ENCODE assay signal across 8 cellular contexts in the genomic region with DNA sequence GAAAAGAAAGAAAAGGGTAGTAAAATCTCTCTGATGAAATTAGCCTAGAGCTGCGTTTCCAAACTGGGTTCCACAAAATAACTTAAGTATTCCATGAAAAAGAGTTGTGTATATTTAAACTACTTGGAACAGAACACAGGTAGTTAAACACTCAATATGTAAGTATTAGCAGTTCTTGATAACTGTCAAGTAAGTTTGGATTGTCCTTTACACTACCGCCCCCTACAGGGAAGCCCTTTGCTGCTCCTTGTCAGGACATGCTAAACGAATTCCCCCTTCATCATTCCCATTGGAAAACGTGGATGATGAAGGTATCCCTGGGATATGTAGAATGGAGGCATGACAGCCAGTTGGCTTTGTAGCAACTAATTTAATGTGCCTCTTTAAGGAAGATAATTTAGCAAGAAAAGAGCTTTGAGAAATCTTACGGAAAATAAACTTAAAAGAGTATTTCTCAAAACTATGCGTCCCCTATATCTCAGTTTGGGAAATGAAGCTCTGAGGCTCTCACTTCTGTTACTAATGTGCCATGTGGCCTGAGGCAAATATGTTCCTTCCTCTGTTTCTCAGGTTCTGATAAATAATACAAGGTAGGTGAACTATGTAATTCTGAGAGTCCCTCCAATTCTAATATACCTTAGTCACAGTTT. TPM values are rescaled to one million over a fixed set of nuclear protein-coding genes. Genes with fewer than 3 reads are reported as not detected.
A peak's percentile ranks its signal among the peaks of the same experiment; 100 is the strongest.
DNase-seq lines count a peak whose midpoint lies in the region; ATAC-seq and TF ChIP-seq lines count a peak whose summit lies in the region.

No MANE protein-coding gene starts in this region.

- no peak overlapping the region for H3K27ac ChIP-seq in Panc1 (ENCODE audit: low read length)
- peak overlapping the region in 3 of 4 donors; percentile 58 to 77 (median 75) for H3K27ac ChIP-seq in gastroesophageal sphincter

- H3K36me3 ChIP-seq in Panc1 (ENCODE audit: control insufficient read depth, insufficient read depth, low read length): peaks cover 12% of the 10 kb centered on the region
- H3K36me3 ChIP-seq in gastroesophageal sphincter: peaks cover 2 to 73% of the 10 kb centered on the region in 2 donors

- CTCF ChIA-PET in Panc1 (lab: Charles Lee): interaction anchor here (0.7 to 0.8 kb wide), 3 partner anchors 24 to 160 kb away, joined by 4 to 8 read pairs (median 5); no protein-coding TSS in a partner anchor

- WGBS in gastroesophageal sphincter (ENCODE audit: low coverage in 1 of 2), 2 donors: 59 to 70% methylated on average over 6 of the region's 6 CpGs

- no peaks in the 10 kb centered on the region for H3K9me3 ChIP-seq in Panc1 (ENCODE audit: control insufficient read depth, insufficient read depth, low read depth, low read length)
- H3K9me3 ChIP-seq in gastroesophageal sphincter: no peaks in the 10 kb centered on the region

- no peak for ATAC-seq in Panc1
- ATAC-seq in activated T-helper 17 cell treated with anti-CD3 and anti-CD28 coated beads, Interleukin-2, amount 50 U/mL, for 72 hours (replicated peaks): peak; percentile 38
- no peak for ATAC-seq in gastroesophageal sphincter
- no peak for ATAC-seq in GM18505 (IDR thresholded peaks at IDR 0.05; ENCODE audit: unreplicated experiment)
- ATAC-seq in HG03175 (IDR thresholded peaks at IDR 0.05; ENCODE audit: unreplicated experiment): no peak

- H3K4me1 Mint-ChIP-seq in activated T-helper 17 cell treated with anti-CD3 and anti-CD28 coated beads, Interleukin-2, amount 50 U/mL, for 72 hours: no peaks in the 10 kb centered on the region

- H3K4me1 ChIP-seq in Panc1 (ENCODE audit: control insufficient read depth, insufficient read depth, low read length) (no peaks in the 10 kb centered on the region), gastroesophageal sphincter (peaks cover 0 to 23% (median 7%) of the 10 kb centered on the region in 3 donors)

- no TSS peak for BruUV-seq in Panc1 (replicated peaks; lab: Mats Ljungman, UMichigan)

- no peak overlapping the region for H3K4me3 ChIP-seq in GM12865 (ENCODE audit: low read depth, low read length)
- H3K4me3 ChIP-seq in Panc1 (ENCODE audit: low read depth in 2 of 2, low read length in 2 of 2): no peak overlapping the region
- no peak overlapping the region for H3K4me3 ChIP-seq in gastroesophageal sphincter

- peak overlapping the region; percentile 62 for H3K27ac Mint-ChIP-seq in activated T-helper 17 cell treated with anti-CD3 and anti-CD28 coated beads, Interleukin-2, amount 50 U/mL, for 72 hours

- H3K9me3 Mint-ChIP-seq in activated T-helper 17 cell treated with anti-CD3 and anti-CD28 coated beads, Interleukin-2, amount 50 U/mL, for 72 hours: no peaks in the 10 kb centered on the region

- TF ChIP-seq POLR2A in gastroesophageal sphincter (IDR thresholded peaks at IDR 0.05): no peak
- no peak for TF ChIP-seq POLR2A in GM18505 (IDR thresholded peaks at IDR 0.05; ENCODE audit: borderline replicate concordance, extremely low read depth, insufficient read depth, insufficient read length)

- intact Hi-C loops in Panc1 (cut with micrococcal nuclease; ENCODE audit: unreplicated experiment): loop anchor here (5.0 kb wide), 1 partner anchor 95 kb away; no protein-coding TSS in a partner anchor

- no peaks in the 10 kb centered on the region for H3K27me3 ChIP-seq in Panc1 (ENCODE audit: control insufficient read depth, insufficient read depth, low read length)
- no peaks in the 10 kb centered on the region for H3K27me3 ChIP-seq in gastroesophageal sphincter

- no peaks in the 10 kb centered on the region for H3K27me3 Mint-ChIP-seq in activated T-helper 17 cell treated with anti-CD3 and anti-CD28 coated beads, Interleukin-2, amount 50 U/mL, for 72 hours

- no peak for TF ChIP-seq EP300 in gastroesophageal sphincter (IDR thresholded peaks at IDR 0.05)

- peaks cover 79% of the 10 kb centered on the region for H3K36me3 Mint-ChIP-seq in activated T-helper 17 cell treated with anti-CD3 and anti-CD28 coated beads, Interleukin-2, amount 50 U/mL, for 72 hours (ENCODE audit: low read depth)

- TF ChIP-seq CTCF in GM12865 (IDR thresholded peaks at IDR 0.05; ENCODE audit: insufficient read depth, low read depth, low read length, missing control alignments) (peak; percentile 86), Panc1 (IDR thresholded peaks at IDR 0.05) (peak; percentile 76), gastroesophageal sphincter (IDR thresholded peaks at IDR 0.05) (peak in 3 of 4 experiments; percentile 28 to 34 (median 28))

- in situ Hi-C loops in ACHN (cut with HindIII; ENCODE audit: low pct_ligation_motif_present, low pct_unique_long_range_greater_than_20kb, low sequenced_read_pairs): no loop called here
- in situ Hi-C loops in Panc1 (cut with HindIII; ENCODE audit: low pct_unique_long_range_greater_than_20kb, low sequenced_read_pairs): no loop called here

- POLR2A ChIA-PET in Panc1 (lab: Charles Lee): no interaction called here

- peak; percentile 85 for DNase-seq in ACHN
- peak; percentile 80 for DNase-seq in GM12865 (ENCODE audit: low read depth)
- peak; percentile 43 for DNase-seq in Panc1 (ENCODE audit: low read depth, low spot score)
- DNase-seq in putamen (ENCODE audit: low spot score): peak; percentile 63

- H3K4me3 Mint-ChIP-seq in activated T-helper 17 cell treated with anti-CD3 and anti-CD28 coated beads, Interleukin-2, amount 50 U/mL, for 72 hours: no peak overlapping the region

RNA-seq across cellular contexts. Expression of gene NCBP3, which starts 18.8 kb away (rescaled TPM):
- 28.1 TPM for total RNA-seq in Panc1 (2021; ENCODE audit: unreplicated experiment)
- 11.9 TPM for polyA plus RNA-seq in Panc1 (2012; ENCODE audit: insufficient read length)
- 10 to 100 TPM; 30.8 to 40.4 TPM for total RNA-seq in activated T-helper 17 cell treated with anti-CD3 and anti-CD28 coated beads, Interleukin-2, amount 50 U/mL, for 72 hours
- 10 to 100 TPM; 22.2 to 25.7 (median 24.3) TPM for total RNA-seq in gastroesophageal sphincter

RNA-seq across cellular contexts. Expression of gene ITGAE, which starts 26.3 kb away (rescaled TPM):
- total RNA-seq in Panc1 (2021; ENCODE audit: unreplicated experiment): 20.9 TPM
- 23.0 TPM for polyA plus RNA-seq in Panc1 (2012; ENCODE audit: insufficient read length)
- total RNA-seq in activated T-helper 17 cell treated with anti-CD3 and anti-CD28 coated beads, Interleukin-2, amount 50 U/mL, for 72 hours: 10 to 100 TPM; 24.2 to 43.2 TPM
- total RNA-seq in gastroesophageal sphincter: 10 to 100 TPM; 20.3 to 35.2 (median 21.7) TPM

Comparison
In these comparisons a context has a peak if more than half of its experiments do, and no peak if none do; other contexts are left out.
1. CTCF ChIP-seq: peak in every context shown above with its lines; median percentile 86 in GM12865; 76 in Panc1; 28 in gastroesophageal sphincter.